ENCODE assay signal across 21 cellular contexts in genomic region chr12:109121346-109121880, GRCh38.
"Had no signal": no experiment of that assay in that cellular context is flagged by ENCODE, and none has a peak within 500 bp of the region (broad histone marks: within the 10 kb centered on the region; RNA-seq: fewer than 3 reads in every experiment).

No MANE protein-coding gene starts in this region.

- DNase-seq: effector memory CD4-positive, alpha-beta T cell; heart right ventricle; hypothalamus; kidney glomerular epithelial cell; mesenchymal stem cell; midbrain; nucleus accumbens; ovary; stimulated activated CD4-positive, alpha-beta T cell treated with anti-CD3 and anti-CD28 coated beads, Interleukin-2, amount 100 ng/mL, for 24 hours; stimulated activated CD4-positive, alpha-beta T cell treated with anti-CD3 and anti-CD28 coated beads, Interleukin-4, amount 100 ng/mL, for 4 hours; stimulated activated naive CD4-positive, alpha-beta T cell; testis; upper lobe of right lung had no signal

- H3K9me3 ChIP-seq: heart right ventricle, ovary, testis, tibial nerve, upper lobe of right lung, vagina had no signal

- H3K27ac ChIP-seq: neural progenitor cell, ovary, testis, upper lobe of right lung, vagina had no signal

- H3K4me2 ChIP-seq: neural progenitor cell had no signal

- H3K36me3 ChIP-seq: neural progenitor cell, ovary, tibial nerve, upper lobe of right lung, vagina had no signal

- H2AFZ ChIP-seq: neural progenitor cell had no signal

- H3K27me3 ChIP-seq: heart right ventricle, neural progenitor cell, ovary, testis, tibial nerve, upper lobe of right lung, vagina had no signal

- H3K4me3 ChIP-seq: heart right ventricle, lung, neural progenitor cell, ovary, testis, tibial nerve, upper lobe of right lung, vagina had no signal

- FAIRE-seq: endometrium, frontal cortex, islet of Langerhans had no signal

- H3K9ac ChIP-seq: neural progenitor cell had no signal

- ATAC-seq: esophagus mucosa, upper lobe of right lung had no signal
